In the genomic region with DNA sequence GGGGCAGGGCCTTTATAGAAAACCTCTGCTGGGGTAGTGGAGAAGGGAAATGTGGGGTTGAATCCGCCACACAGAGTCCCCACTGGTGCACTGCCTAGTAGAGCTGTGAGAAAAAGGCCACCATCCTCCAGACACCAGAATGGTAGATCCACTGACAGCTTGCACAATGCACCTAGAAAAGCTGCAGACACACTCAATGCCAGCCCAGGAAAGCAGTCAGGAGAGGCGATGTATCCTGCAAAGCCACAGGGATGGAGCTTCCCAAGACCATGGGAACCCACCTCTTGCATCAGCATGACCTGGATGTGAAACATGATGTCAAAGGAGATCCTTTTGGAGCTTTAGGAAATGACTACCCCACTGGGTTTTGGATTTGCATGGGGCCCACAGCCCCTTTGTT, we compare ENCODE assay signal across 8 cellular contexts.
"Had no signal": no experiment of that assay in that cellular context is flagged by ENCODE, and none has a peak within 500 bp of the region (broad histone marks: within the 10 kb centered on the region; RNA-seq: fewer than 3 reads in every experiment).

No MANE protein-coding gene starts in this region.

- DNase-seq: GDM1, GF-D8 had no signal

- FAIRE-seq: G401.6, GM12878, GM12891, GM12892, GM18507, GM19239 had no signal

- H3K4me3 ChIP-seq: GM12878 had no signal

- ATAC-seq: GM12878 had no signal
